ENCODE assay signal across 32 cellular contexts in genomic region chr5:74420220-74420619, GRCh38.
"Had no signal": no experiment of that assay in that cellular context is flagged by ENCODE, and none has a peak within 500 bp of the region (broad histone marks: within the 10 kb centered on the region; RNA-seq: fewer than 3 reads in every experiment).

No MANE protein-coding gene starts in this region.

- FAIRE-seq: astrocyte, TTC549 had no signal

- H3K9me3 Mint-ChIP-seq: activated CD4-positive, alpha-beta memory T cell treated with anti-CD3 and anti-CD28 coated beads, Interleukin-2, amount 10 ng/mL, durations not matched to agents 7 days and 5 days; activated naive CD4-positive, alpha-beta T cell treated with anti-CD3 and anti-CD28 coated beads for 36 hours; activated T-helper 17 cell treated with anti-CD3 and anti-CD28 coated beads, Interleukin-2, amount 50 U/mL, for 72 hours; brain; T-cell had no signal

- H3K4me3 ChIP-seq: SK-N-MC had no signal

- DNase-seq: activated CD4-positive, alpha-beta memory T cell treated with anti-CD3 and anti-CD28 coated beads, Interleukin-2, amount 10 ng/mL, durations not matched to agents 7 days and 5 days; activated CD4-positive, alpha-beta T cell treated with anti-CD3 and anti-CD28 coated beads for 36 hours; activated CD4-positive, alpha-beta T cell treated with anti-CD3 and anti-CD28 coated beads, Interleukin-2, amount 50 U/mL, for 1 hour; activated CD4-positive, CD25-positive, alpha-beta regulatory T cell; activated gamma-delta T cell; activated naive CD4-positive, alpha-beta T cell treated with anti-CD3 and anti-CD28 coated beads for 36 hours; activated T-cell treated with anti-CD3 and anti-CD28 coated beads for 4 hours; activated T-cell treated with anti-CD3 and anti-CD28 coated beads, Interleukin-2, amount 50 U/mL, for 48 hours; amygdala; KG1; NCI-H1092; NCI-H1417; NCI-H1930; NCI-H2171; NCI-H2227 treated with DMSO at 0.1 percent for 48 hours; NCI-H446 treated with DMSO at 0.1 percent for 48 hours; NCI-H524 treated with DMSO at 0.1 percent for 48 hours; NCI-H748 treated with DMSO at 0.1 percent for 48 hours; NK-92 treated with Interleukin-12 subunit alpha and Interleukin-12 subunit beta, amount 100 ng/mL, for 24 hours; OCI-M1; RPMI8226; T-cell; T-helper 2 cell; T1000 had no signal

- H3K4me3 Mint-ChIP-seq: activated CD4-positive, alpha-beta memory T cell treated with anti-CD3 and anti-CD28 coated beads, Interleukin-2, amount 10 ng/mL, durations not matched to agents 7 days and 5 days; activated CD4-positive, alpha-beta T cell treated with anti-CD3 and anti-CD28 coated beads for 36 hours; activated naive CD4-positive, alpha-beta T cell treated with anti-CD3 and anti-CD28 coated beads for 36 hours; activated naive CD8-positive, alpha-beta T cell; activated T-helper 17 cell treated with anti-CD3 and anti-CD28 coated beads, Interleukin-2, amount 50 U/mL, for 72 hours; brain; T-cell had no signal

- ATAC-seq: activated CD4-positive, alpha-beta T cell treated with anti-CD3 and anti-CD28 coated beads for 36 hours; activated T-helper 17 cell treated with anti-CD3 and anti-CD28 coated beads, Interleukin-2, amount 50 U/mL, for 72 hours; Panc1; Right ventricle myocardium inferior; T-cell had no signal

- H3K36me3 Mint-ChIP-seq: activated naive CD8-positive, alpha-beta T cell; brain; T-cell had no signal

- H3K27ac ChIP-seq: SK-N-MC had no signal

- H3K27ac Mint-ChIP-seq: activated CD4-positive, alpha-beta memory T cell treated with anti-CD3 and anti-CD28 coated beads, Interleukin-2, amount 10 ng/mL, durations not matched to agents 7 days and 5 days; activated CD4-positive, alpha-beta T cell treated with anti-CD3 and anti-CD28 coated beads for 36 hours; activated naive CD4-positive, alpha-beta T cell treated with anti-CD3 and anti-CD28 coated beads for 36 hours; activated naive CD8-positive, alpha-beta T cell; activated T-helper 17 cell treated with anti-CD3 and anti-CD28 coated beads, Interleukin-2, amount 50 U/mL, for 72 hours; T-cell had no signal

- H3K4me1 Mint-ChIP-seq: activated CD4-positive, alpha-beta memory T cell treated with anti-CD3 and anti-CD28 coated beads, Interleukin-2, amount 10 ng/mL, durations not matched to agents 7 days and 5 days; activated CD4-positive, alpha-beta T cell treated with anti-CD3 and anti-CD28 coated beads for 36 hours; activated T-helper 17 cell treated with anti-CD3 and anti-CD28 coated beads, Interleukin-2, amount 50 U/mL, for 72 hours had no signal
